ENCODE assay signal across 8 cellular contexts in the genomic region with DNA sequence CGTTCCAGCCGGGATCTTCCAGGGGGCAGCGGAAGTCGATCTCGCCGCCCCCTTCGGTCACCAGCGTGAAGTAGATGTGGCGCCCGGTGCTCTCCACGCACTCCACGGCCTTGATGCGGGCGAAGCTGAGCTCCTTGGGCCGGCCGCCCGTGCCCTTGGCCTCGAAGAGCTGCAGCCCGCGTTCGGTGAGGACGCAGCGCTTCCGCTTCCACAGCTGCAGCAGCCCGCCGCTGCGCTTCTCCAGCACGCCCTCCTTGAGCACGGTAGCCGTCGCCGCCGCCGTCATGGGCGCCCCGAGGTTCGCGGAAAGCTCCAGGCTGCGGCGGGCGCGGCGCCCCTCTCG. TPM values are rescaled to one million over a fixed set of nuclear protein-coding genes. Genes with fewer than 3 reads are reported as not detected.
A peak's percentile ranks its signal among the peaks of the same experiment; 100 is the strongest.
DNase-seq lines count a peak whose midpoint lies in the region; ATAC-seq and TF ChIP-seq lines count a peak whose summit lies in the region.

No MANE protein-coding gene starts in this region.

- H3K4me1 ChIP-seq in right atrium auricular region: peaks cover 0 to 42% of the 10 kb centered on the region in 2 donors
- peaks cover 18 to 56% (median 37%) of the 10 kb centered on the region in 3 donors for H3K4me1 ChIP-seq in skeletal muscle tissue (ENCODE audit: control insufficient read depth in 3 of 3, insufficient read depth in 3 of 3, low read length in 3 of 3)

- peak overlapping the region; percentile 88 for H3K4me3 Mint-ChIP-seq in activated naive CD8-positive, alpha-beta T cell treated with anti-CD3 and anti-CD28 coated beads, Interleukin-2, amount 10 ng/mL, durations not matched to agents 7 days and 5 days

- peaks cover 8% of the 10 kb centered on the region for H3K36me3 Mint-ChIP-seq in activated naive CD8-positive, alpha-beta T cell treated with anti-CD3 and anti-CD28 coated beads, Interleukin-2, amount 10 ng/mL, durations not matched to agents 7 days and 5 days

- peak overlapping the region; percentile 62 for H3K27ac Mint-ChIP-seq in activated naive CD8-positive, alpha-beta T cell treated with anti-CD3 and anti-CD28 coated beads, Interleukin-2, amount 10 ng/mL, durations not matched to agents 7 days and 5 days

- TF ChIP-seq CTCF in right atrium auricular region (IDR thresholded peaks at IDR 0.05): no peak

- in situ Hi-C loops in Caki2 (cut with HindIII; ENCODE audit: low pct_unique_long_range_greater_than_20kb, low sequenced_read_pairs): no loop called here

- H3K27ac ChIP-seq in right atrium auricular region (peak overlapping the region; percentile 85 to 88), skeletal muscle tissue (ENCODE audit: low read depth, low read length) (peak overlapping the region; percentile 92)

- H3K9ac ChIP-seq in skeletal muscle tissue (ENCODE audit: low read depth in 1 of 3, low read length in 3 of 3): peak overlapping the region; percentile 90 to 94 (median 91)

- H3K36me3 ChIP-seq in right atrium auricular region (peaks cover 20% of the 10 kb centered on the region), skeletal muscle tissue (ENCODE audit: control insufficient read depth in 3 of 3, insufficient read depth in 3 of 3, low read length in 3 of 3) (peaks cover 12 to 18% (median 15%) of the 10 kb centered on the region in 3 donors)

- H3K27me3 ChIP-seq in right atrium auricular region (no peaks in the 10 kb centered on the region), skeletal muscle tissue (ENCODE audit: control insufficient read depth in 3 of 3, insufficient read depth in 3 of 3, low read length in 3 of 3) (no peaks in the 10 kb centered on the region)

- H3K9me3 ChIP-seq in right atrium auricular region (no peaks in the 10 kb centered on the region), skeletal muscle tissue (ENCODE audit: control insufficient read depth in 3 of 3, low read length in 3 of 3) (no peaks in the 10 kb centered on the region)

- POLR2A ChIA-PET in activated naive CD8-positive, alpha-beta T cell treated with anti-CD3 and anti-CD28 coated beads, Interleukin-2, amount 10 ng/mL, durations not matched to agents 7 days and 5 days (lab: Charles Lee): interaction anchor here (0.6 to 2.2 kb wide), 7 partner anchors 9 to 553 kb away, joined by 4 to 14 read pairs (median 5); a partner anchor contains a TSS

- DNase-seq in Caki2 (ENCODE audit: low read depth): peak; percentile 44
- no peak for DNase-seq in activated naive CD8-positive, alpha-beta T cell treated with anti-CD3 and anti-CD28 coated beads, Interleukin-2, amount 10 ng/mL, durations not matched to agents 7 days and 5 days
- DNase-seq in right atrium auricular region (ENCODE audit: low spot score): no peak
- DNase-seq in islet precursor cell: no peak
- no peak for DNase-seq in NCI-H1694 treated with DMSO at 0.1 percent for 48 hours (lab: John Stamatoyannopoulos, UW)

- no peaks in the 10 kb centered on the region for H3K9me3 Mint-ChIP-seq in activated naive CD8-positive, alpha-beta T cell treated with anti-CD3 and anti-CD28 coated beads, Interleukin-2, amount 10 ng/mL, durations not matched to agents 7 days and 5 days

- H3K4me3 ChIP-seq in right atrium auricular region: peak overlapping the region; percentile 77 to 86
- H3K4me3 ChIP-seq in skeletal muscle tissue (ENCODE audit: low read length in 3 of 3): peak overlapping the region; percentile 90 to 92 (median 91)

- H3K4me1 Mint-ChIP-seq in activated naive CD8-positive, alpha-beta T cell treated with anti-CD3 and anti-CD28 coated beads, Interleukin-2, amount 10 ng/mL, durations not matched to agents 7 days and 5 days: peaks cover 17% of the 10 kb centered on the region

- peak; percentile 36 for ATAC-seq in GM19438 (IDR thresholded peaks at IDR 0.05; ENCODE audit: low read depth, unreplicated experiment)
- ATAC-seq in HG03521 (IDR thresholded peaks at IDR 0.05; ENCODE audit: unreplicated experiment): peak; percentile 46
- ATAC-seq in activated naive CD8-positive, alpha-beta T cell treated with anti-CD3 and anti-CD28 coated beads, Interleukin-2, amount 10 ng/mL, durations not matched to agents 7 days and 5 days (ENCODE audit: low read depth): peak; percentile 53

- H3K27me3 Mint-ChIP-seq in activated naive CD8-positive, alpha-beta T cell treated with anti-CD3 and anti-CD28 coated beads, Interleukin-2, amount 10 ng/mL, durations not matched to agents 7 days and 5 days: peaks cover 38% of the 10 kb centered on the region

RNA-seq across cellular contexts. Expression of a gene that starts 0.5 kb away (rescaled TPM):
- total RNA-seq in Caki2 (2014; rRNA removed; shearing (Covaris generic); ENCODE audit: low replicate concordance): 162 and 199 TPM in 2 replicates
- 10 to 100 TPM; 11.3 to 13.2 TPM for total RNA-seq in activated naive CD8-positive, alpha-beta T cell treated with anti-CD3 and anti-CD28 coated beads, Interleukin-2, amount 10 ng/mL, durations not matched to agents 7 days and 5 days
- total RNA-seq in right atrium auricular region: 10 to 100 TPM; 29.5 to 31.9 TPM
- total RNA-seq in skeletal muscle tissue: 8.9 TPM

RNA-seq across cellular contexts. Expression of a gene that starts 38.5 kb away (rescaled TPM):
- 235 and 239 TPM in 2 replicates for total RNA-seq in Caki2 (2014; rRNA removed; shearing (Covaris generic); ENCODE audit: low replicate concordance)
- total RNA-seq in activated naive CD8-positive, alpha-beta T cell treated with anti-CD3 and anti-CD28 coated beads, Interleukin-2, amount 10 ng/mL, durations not matched to agents 7 days and 5 days: 10 to 100 TPM; 61.2 to 66.0 TPM
- total RNA-seq in right atrium auricular region (100 to 1,000 TPM; 138 to 719 TPM), skeletal muscle tissue (42.8 TPM)

RNA-seq across cellular contexts. Expression of a gene that starts 46.9 kb away (rescaled TPM):
- not detected in 2 replicates for total RNA-seq in Caki2 (2014; rRNA removed; shearing (Covaris generic); ENCODE audit: low replicate concordance)
- total RNA-seq in activated naive CD8-positive, alpha-beta T cell treated with anti-CD3 and anti-CD28 coated beads, Interleukin-2, amount 10 ng/mL, durations not matched to agents 7 days and 5 days: not detected
- total RNA-seq in right atrium auricular region (100 to 1,000 TPM in 1 of 2 donors, 10 to 100 TPM in 1; 17.5 to 177 TPM), skeletal muscle tissue (251 TPM)

Comparison
In these comparisons a context has a peak if more than half of its experiments do, and no peak if none do; other contexts are left out.
1. RNA of a gene that starts 46.9 kb away (total RNA-seq): 251 TPM in skeletal muscle tissue (single experiment) and 17.5 to 177 TPM in right atrium auricular region; not detected in Caki2 and not detected in activated naive CD8-positive, alpha-beta T cell treated with anti-CD3 and anti-CD28 coated beads, Interleukin-2, amount 10 ng/mL, durations not matched to agents 7 days and 5 days; every median in the first group is over 10 times any median in the second.
2. Peak in every context shown above with its lines, with median percentiles within 50 percentile points of each other: ATAC-seq.